ENCODE assay signal across 8 cellular contexts in genomic region chr1:44707959-44708831, GRCh38. TPM values are rescaled to one million over a fixed set of nuclear protein-coding genes. Genes with fewer than 3 reads are reported as not detected.
A peak's percentile ranks its signal among the peaks of the same experiment; 100 is the strongest.
DNase-seq lines count a peak whose midpoint lies in the region; ATAC-seq, FAIRE-seq and TF ChIP-seq lines count a peak whose summit lies in the region.

No MANE protein-coding gene starts in this region.

- H3K27ac ChIP-seq in PC-3 (ENCODE audit: low read length) (peak overlapping the region; percentile 88), breast epithelium (no peak overlapping the region)

- peaks cover 10% of the 10 kb centered on the region for H3K36me3 Mint-ChIP-seq in type B pancreatic cell

- H3K27me3 Mint-ChIP-seq in type B pancreatic cell = peaks cover 23% of the 10 kb centered on the region

- POLR2A ChIA-PET in PC-3 (lab: Charles Lee; ENCODE audit: unreplicated experiment) = no interaction called here

- no peak overlapping the region for H2AFZ ChIP-seq in PC-3 (ENCODE audit: low read length)

- no peak overlapping the region for H3K9ac ChIP-seq in PC-3 (ENCODE audit: low read length)

- no peak overlapping the region for H3K27ac Mint-ChIP-seq in type B pancreatic cell

- H4K20me1 ChIP-seq in PC-3 (ENCODE audit: low read length) = no peaks in the 10 kb centered on the region

- TF ChIP-seq CTCF in GM12872 (IDR thresholded peaks at IDR 0.05; ENCODE audit: insufficient read depth, low read depth, low read length) (peak; percentile 65), PC-3 (conservative IDR thresholded peaks at IDR 0.05; ENCODE audit: low read depth, low read length) (peak; percentile 51; the same call in 1 of the 2 replicates), breast epithelium (IDR thresholded peaks at IDR 0.05) (peak in 2 of 3 donors; percentile 18 to 30), type B pancreatic cell (conservative IDR thresholded peaks at IDR 0.05) (peak; percentile 58)

- no peaks in the 10 kb centered on the region for H3K9me3 ChIP-seq in PC-3 (ENCODE audit: low read length)
- no peaks in the 10 kb centered on the region for H3K9me3 ChIP-seq in breast epithelium

- H3F3A ChIP-seq in PC-3 (ENCODE audit: low read length, unreplicated experiment) = peaks cover 4% of the 10 kb centered on the region

- H3K4me3 ChIP-seq in PC-3 (ENCODE audit: low read length) = no peak overlapping the region
- H3K4me3 ChIP-seq in breast epithelium = no peak overlapping the region

- peak overlapping the region; percentile 12; the same call in 1 of the 2 replicates for H3K4me2 ChIP-seq in PC-3 (ENCODE audit: low read length)

- BruUV-seq in PC-3 (replicated peaks; lab: Mats Ljungman, UMichigan) = no TSS peak

- H3K9me3 Mint-ChIP-seq in type B pancreatic cell = peaks cover 15% of the 10 kb centered on the region

- peaks cover 35% of the 10 kb centered on the region for H3K4me1 ChIP-seq in PC-3 (ENCODE audit: insufficient read depth, low read length)
- H3K4me1 ChIP-seq in breast epithelium = no peaks in the 10 kb centered on the region

- FAIRE-seq in H54 (lab: Jason Lieb, UNC) = no peak

- H3K36me3 ChIP-seq in PC-3 (ENCODE audit: low read depth, low read length) (no peaks in the 10 kb centered on the region), breast epithelium (no peaks in the 10 kb centered on the region)

- TF ChIP-seq POLR2A in breast epithelium (IDR thresholded peaks at IDR 0.05) (no peak), H54 (IDR thresholded peaks at IDR 0.05; ENCODE audit: low read depth, low read length) (no peak)

- peaks cover 10% of the 10 kb centered on the region for H3K4me1 Mint-ChIP-seq in type B pancreatic cell (ENCODE audit: unreplicated experiment)

- CTCF ChIA-PET in PC-3 (lab: Charles Lee) = no interaction called here

- no peaks in the 10 kb centered on the region for H3K9me2 ChIP-seq in PC-3 (replicated peaks; ENCODE audit: low read length)

- intact Hi-C loops in PC-3 (cut with micrococcal nuclease) (loop anchor here (5.0 kb wide), 1 partner anchor 36 kb away; the partner anchor contains the start of genes ARMH1 and TMEM53), breast epithelium (cut with DNase I; ENCODE audit: low total_unique reads) (no loop called here)

- no peaks in the 10 kb centered on the region for H3K79me2 ChIP-seq in PC-3 (ENCODE audit: low read length)

- no peak overlapping the region for H3K4me3 Mint-ChIP-seq in type B pancreatic cell

- no peaks in the 10 kb centered on the region for H3K27me3 ChIP-seq in PC-3 (ENCODE audit: low read length)
- no peaks in the 10 kb centered on the region for H3K27me3 ChIP-seq in breast epithelium

- no peak for ATAC-seq in PC-3

- DNase-seq in AG08395 (ENCODE audit: low spot score) (peak; percentile 71), PC-3 (peak; percentile 57), breast epithelium (ENCODE audit: low spot score in 2 of 2) (no peak), kidney glomerular epithelial cell (lab: John Stamatoyannopoulos, UW) (peak; percentile 7), type B pancreatic cell (ENCODE audit: extremely low spot score, unreplicated experiment) (no peak), H54 (ENCODE audit: insufficient read length, low spot score) (no peak), glomerular visceral epithelial cell (ENCODE audit: extremely low spot score) (no peak)

RNA-seq across cellular contexts. Expression of gene RNU5D-1, which starts 22.8 kb away (rescaled TPM):
- total RNA-seq in PC-3 (2014; rRNA removed) = not detected in 2 replicates
- total RNA-seq in breast epithelium = not detected
- total RNA-seq in type B pancreatic cell (ENCODE audit: low replicate concordance) = not detected in 2 replicates

RNA-seq across cellular contexts. Expression of gene KIF2C, which starts 31.4 kb away (rescaled TPM):
- total RNA-seq in PC-3 (2014; rRNA removed) (98.7 and 121 TPM in 2 replicates), breast epithelium (1 to 10 TPM in 1 of 3 donors, under 1 TPM in 2; 0.73 to 2.6 (median 0.98) TPM), type B pancreatic cell (ENCODE audit: low replicate concordance) (17.4 and 56.5 TPM in 2 replicates)

RNA-seq across cellular contexts. Expression of gene ARMH1, which starts 33.7 kb away (rescaled TPM):
- 0.15 TPM in 1 of 2 replicates, not detected in the other for total RNA-seq in PC-3 (2014; rRNA removed)
- 1 to 10 TPM; 1.8 to 3.8 (median 2.9) TPM for total RNA-seq in breast epithelium
- 5.5 and 11.6 TPM in 2 replicates for total RNA-seq in type B pancreatic cell (ENCODE audit: low replicate concordance)

RNA-seq across cellular contexts. Expression of gene TMEM53, which starts 33.9 kb away (rescaled TPM):
- total RNA-seq in PC-3 (2014; rRNA removed) = 9.3 and 12.0 TPM in 2 replicates
- total RNA-seq in breast epithelium = 1 to 10 TPM; 8.3 to 9.4 (median 9.2) TPM
- 6.6 and 9.1 TPM in 2 replicates for total RNA-seq in type B pancreatic cell (ENCODE audit: low replicate concordance)

Comparison
In these comparisons a context has a peak if more than half of its experiments do, and no peak if none do; other contexts are left out.
1. DNase-seq: peak in AG08395 (single experiment), PC-3 (single experiment) and kidney glomerular epithelial cell (single experiment); none in breast epithelium (0 of 2), type B pancreatic cell (single experiment), H54 (single experiment) and glomerular visceral epithelial cell (single experiment).
2. Peak in every context shown above with its lines, with median percentiles within 50 percentile points of each other: CTCF ChIP-seq.